15 cellular contexts compared by ENCODE assay signal in genomic region chr16:70402916-70403659, GRCh38. TPM values are rescaled to one million over a fixed set of nuclear protein-coding genes. Genes with fewer than 3 reads are reported as not detected.
DNase-seq lines count a peak whose midpoint lies in the region; ATAC-seq, FAIRE-seq and TF ChIP-seq lines count a peak whose summit lies in the region.
"Had no signal": no experiment of that assay in that cellular context is flagged by ENCODE, and none has a peak within 500 bp of the region (broad histone marks: within the 10 kb centered on the region; RNA-seq: fewer than 3 reads in every experiment).

No MANE protein-coding gene starts in this region.

- H3K27ac ChIP-seq in A549 (peak overlapping the region; percentile 12 to 84; a peak in 3 of 6 replicates), OCI-LY1 (ENCODE audit: low read depth, low read length, poor library complexity, severe bottlenecking) (peak overlapping the region; percentile 94), Peyer's patch (no peak overlapping the region)
- H3K27ac ChIP-seq: C4-2B had no signal

- H2AFZ ChIP-seq in OCI-LY1 (ENCODE audit: low read length): no peak overlapping the region

- no peaks in the 10 kb centered on the region for H3K9me2 ChIP-seq in OCI-LY1 (ENCODE audit: low read depth, low read length)

- no peak for ATAC-seq in A549
- no peak for ATAC-seq in esophagus mucosa
- ATAC-seq: heart left ventricle had no signal

- TF ChIP-seq CTCF in A549 (IDR thresholded peaks at IDR 0.05) (no peak), OCI-LY1 (IDR thresholded peaks at IDR 0.05; ENCODE audit: low read length) (no peak), epithelial cell of esophagus (IDR thresholded peaks at IDR 0.05; ENCODE audit: insufficient read depth, low read depth, low read length, missing control alignments) (no peak), Peyer's patch (IDR thresholded peaks at IDR 0.05) (no peak), GM13976 (IDR thresholded peaks at IDR 0.05; ENCODE audit: borderline replicate concordance, control extremely low read depth, extremely low read depth, insufficient read depth, missing control alignments) (no peak)

- 92% methylated on average over 11 of the region's 11 CpGs for WGBS in A549 (ENCODE audit: missing lambda C conversion rate)

- TF ChIP-seq RAD21 in A549 (conservative IDR thresholded peaks at IDR 0.05 in 1 of 2, IDR thresholded peaks at IDR 0.05 in 1 of 2): no peak

- in situ Hi-C loops in GM13976 (cut with MboI; ENCODE audit: low sequenced_read_pairs, unreplicated experiment): no loop called here

- H3K4me1 ChIP-seq in A549: peaks cover 25% of the 10 kb centered on the region
- H3K4me1 ChIP-seq in OCI-LY1 (ENCODE audit: insufficient read depth, low read length, severe bottlenecking): peaks cover 31% of the 10 kb centered on the region
- H3K4me1 ChIP-seq in Peyer's patch: peaks cover 0 to 15% (median 2%) of the 10 kb centered on the region in 4 donors

- H3K9me3 ChIP-seq in A549 (no peaks in the 10 kb centered on the region), OCI-LY1 (ENCODE audit: low read length) (no peaks in the 10 kb centered on the region), Peyer's patch (no peaks in the 10 kb centered on the region)
- H3K9me3 ChIP-seq: heart left ventricle, mucosa of descending colon had no signal

- H3K4me2 ChIP-seq in A549: no peak overlapping the region; the same call in 2 of the 3 replicates
- H3K4me2 ChIP-seq in OCI-LY1 (ENCODE audit: low read length): no peak overlapping the region

- H3K36me3 ChIP-seq in OCI-LY1 (ENCODE audit: insufficient read depth, low read length) (peaks cover 8% of the 10 kb centered on the region; the same call in 1 of the 2 replicates), Peyer's patch (peaks cover 0 to 12% (median 0%) of the 10 kb centered on the region in 3 donors)

- H3K4me3 ChIP-seq in A549: no peak overlapping the region
- H3K4me3 ChIP-seq in OCI-LY1 (ENCODE audit: low read depth, low read length, poor library complexity, severe bottlenecking): no peak overlapping the region
- H3K4me3 ChIP-seq in epithelial cell of esophagus (ENCODE audit: low read length): no peak overlapping the region
- H3K4me3 ChIP-seq in Peyer's patch: no peak overlapping the region
- H3K4me3 ChIP-seq: heart left ventricle, mucosa of descending colon had no signal

- H3K79me2 ChIP-seq in OCI-LY1 (ENCODE audit: insufficient read depth, low read length): no peaks in the 10 kb centered on the region

- H3K9ac ChIP-seq in OCI-LY1 (ENCODE audit: low read length): no peak overlapping the region; the same call in 1 of the 2 replicates

- no peak for TF ChIP-seq EP300 in A549 (IDR thresholded peaks at IDR 0.05)

- FAIRE-seq in A549 (lab: Jason Lieb, UNC): no peak

- no peaks in the 10 kb centered on the region for H3F3A ChIP-seq in OCI-LY1 (ENCODE audit: insufficient read depth, low read length)

- POLR2A ChIA-PET in A549 (lab: Yijun Ruan, JAX): no interaction called here

- DNase-seq in A549 (ENCODE audit: low read depth in 1 of 2, low spot score in 1 of 2): no peak
- DNase-seq in H4 (ENCODE audit: low spot score): peak; percentile 30
- peak; percentile 67 for DNase-seq in epithelial cell of esophagus (ENCODE audit: low read depth)
- no peak for DNase-seq in Peyer's patch
- DNase-seq in retina: no peak
- no peak for DNase-seq in GM13976 (ENCODE audit: low spot score)
- DNase-seq: activated T-cell treated with anti-CD3 and anti-CD28 coated beads, Interleukin-2, amount 50 U/mL, for 1 hour; cerebellar nuclear complex; heart left ventricle; mucosa of descending colon; NCI-H524 treated with DMSO at 0.1 percent for 48 hours; stimulated activated naive CD8-positive, alpha-beta T cell treated with anti-CD3 and anti-CD28 coated beads, Interleukin-15, Interleukin-2, amounts not matched to agents 100 U/mL and 50 U/mL, for 24 hours had no signal

- no peaks in the 10 kb centered on the region for H4K20me1 ChIP-seq in OCI-LY1 (ENCODE audit: insufficient read depth, low read length)

- CTCF ChIA-PET in A549 (lab: Yijun Ruan, JAX): interaction anchor here (1.0 to 1.6 kb wide), 4 partner anchors 8 to 250 kb away, joined by 3 to 5 read pairs (median 4); no protein-coding TSS in a partner anchor

- TF ChIP-seq POLR2A in A549 (IDR thresholded peaks at IDR 0.05; ENCODE audit: low read length): no peak
- no peak for TF ChIP-seq POLR2A in Peyer's patch (IDR thresholded peaks at IDR 0.05)

- H3K27me3 ChIP-seq in OCI-LY1 (ENCODE audit: insufficient read depth, low read length): no peaks in the 10 kb centered on the region
- no peaks in the 10 kb centered on the region for H3K27me3 ChIP-seq in Peyer's patch
- H3K27me3 ChIP-seq: heart left ventricle had no signal

TF ChIP-seq in A549, 52 proteins besides CTCF, POLR2A, EP300 and RAD21:
- TF ChIP-seq RCOR1 (IDR thresholded peaks at IDR 0.05; ENCODE audit: low read depth, low read length) (no peak), CEBPB (IDR thresholded peaks at IDR 0.05) (peak; percentile 91 to 93)
TF ChIP-seq in A549: peak in this region for 1.

RNA-seq across cellular contexts. Expression of gene ST3GAL2, which starts 35.8 kb away (rescaled TPM):
- polyA plus RNA-seq in A549 (2011; rRNA removed): 11.1 and 14.4 TPM in 2 replicates
- 15.7 and 19.8 TPM in 2 replicates for polyA plus RNA-seq in A549 (2012; cell fraction: cytosol; rRNA removed)
- 21.8 and 23.9 TPM in 2 replicates for polyA plus RNA-seq in A549 (2012; cell fraction: nucleus; rRNA removed)
- 13.8 to 16.3 TPM (median 15.5 TPM) in 3 replicates for polyA plus RNA-seq in A549 (2017; fragmentation: RNase III; extraction: RNeasy Plus Mini Kit Qiagen cat#74134 plus additional on column Dnase treatment)
- polyA minus RNA-seq in A549 (2011; rRNA and poly(A)+ RNA removed): 38.9 and 44.0 TPM in 2 replicates
- 20.8 and 30.6 TPM in 2 replicates for total RNA-seq in H4 (2014; rRNA removed; shearing (Covaris generic))
- total RNA-seq in Peyer's patch: 10 to 100 TPM; 13.0 to 27.5 (median 19.6) TPM
- total RNA-seq in esophagus mucosa: 1.7 TPM

RNA-seq across cellular contexts. Expression of gene FCSK, which starts 51.3 kb away (rescaled TPM):
- polyA plus RNA-seq in A549 (2011; rRNA removed): 5.7 and 9.3 TPM in 2 replicates
- polyA plus RNA-seq in A549 (2012; cell fraction: cytosol; rRNA removed): 7.5 and 8.5 TPM in 2 replicates
- 42.5 and 53.1 TPM in 2 replicates for polyA plus RNA-seq in A549 (2012; cell fraction: nucleus; rRNA removed)
- polyA plus RNA-seq in A549 (2017; fragmentation: RNase III; extraction: RNeasy Plus Mini Kit Qiagen cat#74134 plus additional on column Dnase treatment): 6.0 to 7.7 TPM (median 6.8 TPM) in 3 replicates
- polyA minus RNA-seq in A549 (2011; rRNA and poly(A)+ RNA removed): 11.0 and 12.6 TPM in 2 replicates
- total RNA-seq in H4 (2014; rRNA removed; shearing (Covaris generic)): 2.0 and 2.9 TPM in 2 replicates
- 100 to 1,000 TPM in 1 of 4 donors, 10 to 100 TPM in 3; 32.2 to 127 (median 52.9) TPM for total RNA-seq in Peyer's patch
- total RNA-seq in esophagus mucosa: 10.0 TPM

RNA-seq across cellular contexts. Expression of gene DDX19A, which starts 56.4 kb away (rescaled TPM):
- 40.4 and 41.9 TPM in 2 replicates for polyA plus RNA-seq in A549 (2011; rRNA removed)
- 40.2 and 43.7 TPM in 2 replicates for polyA plus RNA-seq in A549 (2012; cell fraction: cytosol; rRNA removed)
- 29.4 and 38.6 TPM in 2 replicates for polyA plus RNA-seq in A549 (2012; cell fraction: nucleus; rRNA removed)
- 41.3 to 46.2 TPM (median 43.8 TPM) in 3 replicates for polyA plus RNA-seq in A549 (2017; fragmentation: RNase III; extraction: RNeasy Plus Mini Kit Qiagen cat#74134 plus additional on column Dnase treatment)
- 45.3 and 54.3 TPM in 2 replicates for polyA minus RNA-seq in A549 (2011; rRNA and poly(A)+ RNA removed)
- total RNA-seq in H4 (2014; rRNA removed; shearing (Covaris generic)): 31.3 and 31.4 TPM in 2 replicates
- 10 to 100 TPM; 24.2 to 54.5 (median 30.6) TPM for total RNA-seq in Peyer's patch
- total RNA-seq in esophagus mucosa: 19.2 TPM

Comparison
In these comparisons a context has a peak if more than half of its experiments do, and no peak if none do; other contexts are left out.
1. DNase-seq: peak in H4 (single experiment) and epithelial cell of esophagus (single experiment); none in A549 (0 of 2), Peyer's patch (0 of 3), retina (single experiment) and GM13976 (single experiment).
2. H3K27ac ChIP-seq: peak in A549 (2 of 2) and OCI-LY1 (single experiment); none in Peyer's patch (0 of 4).